In the genomic region with DNA sequence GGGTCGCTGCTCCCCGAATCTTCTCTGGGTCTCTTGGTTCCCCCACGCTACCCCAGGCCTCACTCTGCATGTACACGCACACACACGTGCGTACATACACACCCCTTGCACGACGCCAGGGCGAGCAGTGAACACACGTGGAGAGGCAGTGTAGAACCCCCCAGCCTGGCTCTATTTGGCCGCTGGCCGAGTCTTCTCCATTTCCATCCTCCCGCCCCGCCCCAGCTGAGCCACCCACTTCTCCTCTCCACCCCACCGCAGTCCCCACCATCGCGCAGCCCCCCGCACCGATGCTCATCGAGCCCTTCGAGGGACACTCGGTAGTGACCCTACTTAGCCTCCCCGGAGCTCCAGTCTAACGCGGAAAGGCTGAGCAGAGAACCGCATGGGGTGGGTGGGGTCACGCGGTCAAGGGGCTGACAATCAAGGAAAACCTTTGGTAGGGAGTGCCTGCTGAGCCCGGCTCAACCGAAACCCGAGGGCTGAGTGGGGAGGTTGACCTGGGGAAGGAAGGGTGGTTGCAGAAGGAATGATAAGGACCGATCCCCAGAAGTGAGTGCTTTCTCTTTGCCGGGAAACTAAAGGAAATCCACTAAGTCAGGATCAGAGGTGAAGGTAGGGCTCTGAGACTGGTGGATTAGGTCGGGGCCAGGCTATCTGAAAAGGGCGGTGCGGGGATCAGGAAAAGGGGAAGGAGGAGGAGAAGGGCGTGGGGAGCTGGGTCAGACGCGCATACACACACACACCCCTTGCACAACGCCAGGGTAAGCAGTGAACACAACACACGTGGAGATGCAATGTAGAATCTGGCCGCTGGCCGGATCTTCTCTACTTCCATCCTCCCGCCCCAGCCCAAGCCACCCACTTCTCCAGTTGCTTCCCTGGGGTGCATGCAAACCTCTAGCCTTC, we compare ENCODE assay signal across 1 cellular context.
TF ChIP-seq lines count a peak whose summit lies in the region.

No MANE protein-coding gene starts in this region.

TF ChIP-seq in endothelial cell of umbilical vein, 7 proteins besides CTCF, POLR2A, EP300 and RAD21:
- TF ChIP-seq, protein P1, sequence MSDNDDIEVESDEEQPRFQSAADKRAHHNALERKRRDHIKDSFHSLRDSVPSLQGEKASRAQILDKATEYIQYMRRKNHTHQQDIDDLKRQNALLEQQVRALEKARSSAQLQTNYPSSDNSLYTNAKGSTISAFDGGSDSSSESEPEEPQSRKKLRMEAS (IDR thresholded peaks at IDR 0.05; ENCODE audit: insufficient read depth, insufficient read length): no peak
- TF ChIP-seq EZH2 (IDR thresholded peaks at IDR 0.05; ENCODE audit: borderline replicate concordance, low read depth, low read length, severe bottlenecking): peak; percentile 85
